In genomic region chr11:78395597-78395996, GRCh38 we compare ENCODE assay signal across 1 cellular context.
A peak's percentile ranks its signal among the peaks of the same experiment; 100 is the strongest.
TF ChIP-seq lines count a peak whose summit lies in the region.

No MANE protein-coding gene starts in this region.

TF ChIP-seq in K562, 482 proteins besides CTCF, POLR2A, EP300 and RAD21 (continued from another document):
- TF ChIP-seq RCOR1 (IDR thresholded peaks at IDR 0.05; ENCODE audit: borderline replicate concordance in 1 of 2, low read depth in 2 of 2, low read length in 2 of 2) = peak in 1 of 2 experiments; percentile 74; a peak in 2 of 4 replicates
- no peak for TF ChIP-seq SAFB2 (IDR thresholded peaks at IDR 0.05; ENCODE audit: borderline replicate concordance, low read depth, low read length, severe bottlenecking)
- TF ChIP-seq ZNF133 (CRISPR knock-in tag; IDR thresholded peaks at IDR 0.05) = no peak
- no peak for TF ChIP-seq MED1 (CRISPR knock-in tag; IDR thresholded peaks at IDR 0.05; ENCODE audit: borderline replicate concordance)
- TF ChIP-seq POLR2H (tag; IDR thresholded peaks at IDR 0.05; ENCODE audit: low read depth) = no peak
- TF ChIP-seq KLF13 (tag; IDR thresholded peaks at IDR 0.05; ENCODE audit: borderline replicate concordance, low read depth) = no peak
- no peak for TF ChIP-seq LEF1 (IDR thresholded peaks at IDR 0.05)
- peak; percentile 70 for TF ChIP-seq ARID1B (IDR thresholded peaks at IDR 0.05)
- TF ChIP-seq, protein P1, sequence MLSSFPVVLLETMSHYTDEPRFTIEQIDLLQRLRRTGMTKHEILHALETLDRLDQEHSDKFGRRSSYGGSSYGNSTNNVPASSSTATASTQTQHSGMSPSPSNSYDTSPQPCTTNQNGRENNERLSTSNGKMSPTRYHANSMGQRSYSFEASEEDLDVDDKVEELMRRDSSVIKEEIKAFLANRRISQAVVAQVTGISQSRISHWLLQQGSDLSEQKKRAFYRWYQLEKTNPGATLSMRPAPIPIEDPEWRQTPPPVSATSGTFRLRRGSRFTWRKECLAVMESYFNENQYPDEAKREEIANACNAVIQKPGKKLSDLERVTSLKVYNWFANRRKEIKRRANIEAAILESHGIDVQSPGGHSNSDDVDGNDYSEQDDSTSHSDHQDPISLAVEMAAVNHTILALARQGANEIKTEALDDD (IDR thresholded peaks at IDR 0.05) = peak; percentile 85
- no peak for TF ChIP-seq ZMIZ1 (IDR thresholded peaks at IDR 0.05; ENCODE audit: low read depth in 2 of 2, low read length in 2 of 2)
- TF ChIP-seq POLR2G (IDR thresholded peaks at IDR 0.05; ENCODE audit: low read depth, low read length) = no peak
- no peak for TF ChIP-seq EWSR1 (IDR thresholded peaks at IDR 0.05; ENCODE audit: borderline replicate concordance, low read depth, partially characterized antibody)
- no peak for TF ChIP-seq CXXC5 (CRISPR knock-in tag; IDR thresholded peaks at IDR 0.05)
- TF ChIP-seq ZNF507 (tag; conservative IDR thresholded peaks at IDR 0.05) = no peak
- TF ChIP-seq MAFG (tag; conservative IDR thresholded peaks at IDR 0.05) = no peak
- TF ChIP-seq BCOR (IDR thresholded peaks at IDR 0.05) = no peak
- TF ChIP-seq, protein P2, sequence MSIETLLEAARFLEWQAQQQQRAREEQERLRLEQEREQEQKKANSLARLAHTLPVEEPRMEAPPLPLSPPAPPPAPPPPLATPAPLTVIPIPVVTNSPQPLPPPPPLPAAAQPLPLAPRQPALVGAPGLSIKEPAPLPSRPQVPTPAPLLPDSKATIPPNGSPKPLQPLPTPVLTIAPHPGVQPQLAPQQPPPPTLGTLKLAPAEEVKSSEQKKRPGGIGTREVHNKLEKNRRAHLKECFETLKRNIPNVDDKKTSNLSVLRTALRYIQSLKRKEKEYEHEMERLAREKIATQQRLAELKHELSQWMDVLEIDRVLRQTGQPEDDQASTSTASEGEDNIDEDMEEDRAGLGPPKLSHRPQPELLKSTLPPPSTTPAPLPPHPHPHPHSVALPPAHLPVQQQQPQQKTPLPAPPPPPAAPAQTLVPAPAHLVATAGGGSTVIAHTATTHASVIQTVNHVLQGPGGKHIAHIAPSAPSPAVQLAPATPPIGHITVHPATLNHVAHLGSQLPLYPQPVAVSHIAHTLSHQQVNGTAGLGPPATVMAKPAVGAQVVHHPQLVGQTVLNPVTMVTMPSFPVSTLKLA (conservative IDR thresholded peaks at IDR 0.05) = no peak
- no peak for TF ChIP-seq SIRT6 (IDR thresholded peaks at IDR 0.05; ENCODE audit: low read depth, low read length)
